ENCODE assay signal across 19 cellular contexts in genomic region chr21:36773995-36774394, GRCh38.
"Had no signal": no experiment of that assay in that cellular context is flagged by ENCODE, and none has a peak within 500 bp of the region (broad histone marks: within the 10 kb centered on the region; RNA-seq: fewer than 3 reads in every experiment).

No MANE protein-coding gene starts in this region.

- H3K27ac Mint-ChIP-seq: memory B cell had no signal

- H3K4me1 Mint-ChIP-seq: memory B cell, naive B cell had no signal

- H3K9me3 Mint-ChIP-seq: memory B cell, naive B cell had no signal

- H3K9me3 ChIP-seq: colonic mucosa, esophagus muscularis mucosa, gastrocnemius medialis, left lung, lower lobe of right lung, neutrophil, right atrium auricular region, sigmoid colon, stomach had no signal

- H3K4me3 Mint-ChIP-seq: memory B cell, naive B cell, nephron progenitor cell had no signal

- H3K4me1 ChIP-seq: colonic mucosa, lower lobe of right lung had no signal

- H3K36me3 ChIP-seq: colonic mucosa, esophagus muscularis mucosa, gastrocnemius medialis, left lung, lower lobe of right lung, neutrophil, right atrium auricular region, sigmoid colon, stomach had no signal

- H3K4me3 ChIP-seq: colonic mucosa, esophagus muscularis mucosa, gastrocnemius medialis, left lung, lower lobe of right lung, right atrium auricular region, sigmoid colon, skin epidermis, stomach had no signal

- H3K36me3 Mint-ChIP-seq: memory B cell, naive B cell had no signal

- H3K27me3 Mint-ChIP-seq: memory B cell, naive B cell had no signal

- H3K27ac ChIP-seq: colonic mucosa, esophagus muscularis mucosa, left lung, lower lobe of right lung, neutrophil, right atrium auricular region, sigmoid colon, skin epidermis had no signal

- H3K27me3 ChIP-seq: colonic mucosa, esophagus muscularis mucosa, gastrocnemius medialis, left lung, right atrium auricular region, sigmoid colon, stomach had no signal

- DNase-seq: cerebellar nuclear complex; colonic mucosa; effector memory CD4-positive, alpha-beta T cell; gastrocnemius medialis; left lung; lower lobe of right lung; naive B cell; nephron progenitor cell; posterior cingulate gyrus; sigmoid colon; stimulated activated CD4-positive, alpha-beta T cell treated with anti-CD3 and anti-CD28 coated beads, Interleukin-12 subunit alpha, Interleukin-12 subunit beta, amount 100 ng/mL, for 4 hours; stimulated activated naive CD4-positive, alpha-beta T cell; stomach; trophoblast cell had no signal
